16 cellular contexts compared by ENCODE assay signal in genomic region chr17:1565860-1566259, GRCh38.
"Had no signal": no experiment of that assay in that cellular context is flagged by ENCODE, and none has a peak within 500 bp of the region (broad histone marks: within the 10 kb centered on the region; RNA-seq: fewer than 3 reads in every experiment).

No MANE protein-coding gene starts in this region.

- H3K9me3 Mint-ChIP-seq: nephron progenitor cell had no signal

- H3K9me3 ChIP-seq: adrenal gland, gastroesophageal sphincter, left lung, ovary, tibial artery, vagina had no signal

- H3K27me3 ChIP-seq: adrenal gland, left lung, ovary, vagina had no signal

- ATAC-seq: gastroesophageal sphincter, left lung had no signal

- H3K4me3 Mint-ChIP-seq: nephron progenitor cell had no signal

- H3K27ac ChIP-seq: adrenal gland, gastroesophageal sphincter, ovary, tibial artery, vagina had no signal

- DNase-seq: activated CD4-positive, alpha-beta T cell treated with anti-CD3 and anti-CD28 coated beads for 48 hours; activated naive CD4-positive, alpha-beta T cell; activated T-cell treated with anti-CD3 and anti-CD28 coated beads, Interleukin-2, amount 50 U/mL, for 1 hour; effector CD4-positive, alpha-beta T cell; mesenchymal stem cell; nephron progenitor cell; ovary; stimulated activated CD4-positive, alpha-beta T cell treated with anti-CD3 and anti-CD28 coated beads, Interleukin-15, amount 100 ng/mL, for 24 hours; stimulated activated CD4-positive, alpha-beta T cell treated with anti-CD3 and anti-CD28 coated beads, Interleukin-4, amount 100 ng/mL, for 4 hours; SW 1271; T-helper 9 cell; tibial artery had no signal

- H3K4me3 ChIP-seq: adrenal gland, gastroesophageal sphincter, left lung, ovary, tibial artery, vagina had no signal

- H3K36me3 ChIP-seq: adrenal gland, gastroesophageal sphincter, left lung, ovary, tibial artery, vagina had no signal
